ENCODE assay signal across 16 cellular contexts in genomic region chr1:235069171-235069570, GRCh38. TPM values are rescaled to one million over a fixed set of nuclear protein-coding genes. Genes with fewer than 3 reads are reported as not detected.
A peak's percentile ranks its signal among the peaks of the same experiment; 100 is the strongest.
DNase-seq lines count a peak whose midpoint lies in the region; ATAC-seq and TF ChIP-seq lines count a peak whose summit lies in the region.
"Had no signal": no experiment of that assay in that cellular context is flagged by ENCODE, and none has a peak within 500 bp of the region (broad histone marks: within the 10 kb centered on the region; RNA-seq: fewer than 3 reads in every experiment).

No MANE protein-coding gene starts in this region.

- no peak for TF ChIP-seq CTCF in right atrium auricular region (IDR thresholded peaks at IDR 0.05)
- TF ChIP-seq CTCF in upper lobe of right lung (IDR thresholded peaks at IDR 0.05) = no peak

- DNase-seq in right atrium auricular region (ENCODE audit: low spot score) = no peak
- DNase-seq in left cardiac atrium = no peak
- no peak for DNase-seq in upper lobe of right lung
- no peak for DNase-seq in SW480 (ENCODE audit: low spot score)
- no peak for DNase-seq in kidney glomerular epithelial cell (lab: John Stamatoyannopoulos, UW)
- no peak for DNase-seq in epidermal melanocyte (ENCODE audit: insufficient read length, low spot score)
- DNase-seq: activated CD8-positive, alpha-beta memory T cell treated with anti-CD3 and anti-CD28 coated beads, Interleukin-2, amount 10 ng/mL, durations not matched to agents 7 days and 5 days; left colon; natural killer cell; NCI-H1048; NCI-H226; retina; stimulated activated naive B cell treated with anti-CD40 and anti-IgM and Interleukin-4, amounts not matched to agents 10 μg/mL and 1 μg/mL and 100 μg/mL, for 72 hours had no signal

- H3K27ac ChIP-seq in right atrium auricular region (peak overlapping the region; percentile 48 to 64), duodenal mucosa (ENCODE audit: low read depth, low read length) (peak overlapping the region; percentile 65), muscle layer of duodenum (ENCODE audit: low read length) (peak overlapping the region; percentile 60), upper lobe of right lung (peak overlapping the region; percentile 70)

- H3K4me1 ChIP-seq in right atrium auricular region (peaks cover 0 to 55% of the 10 kb centered on the region in 2 donors), duodenal mucosa (ENCODE audit: control insufficient read depth in 1 of 2, insufficient read depth in 2 of 2, low read length in 2 of 2) (peaks cover 42 to 46% of the 10 kb centered on the region in 2 donors), muscle layer of duodenum (ENCODE audit: control insufficient read depth in 1 of 2, insufficient read depth in 2 of 2, low read length in 2 of 2) (peaks cover 15 to 27% of the 10 kb centered on the region in 2 donors), upper lobe of right lung (peaks cover 37% of the 10 kb centered on the region)

- H3K4me3 ChIP-seq in right atrium auricular region (no peak overlapping the region), duodenal mucosa (ENCODE audit: low read depth in 1 of 2, low read length in 2 of 2) (no peak overlapping the region), muscle layer of duodenum (ENCODE audit: low read depth in 1 of 2, low read length in 2 of 2) (no peak overlapping the region), upper lobe of right lung (no peak overlapping the region)

- H3K9me3 ChIP-seq in right atrium auricular region = no peaks in the 10 kb centered on the region
- H3K9me3 ChIP-seq in duodenal mucosa (ENCODE audit: control insufficient read depth in 1 of 2, low read length in 2 of 2) = no peaks in the 10 kb centered on the region
- no peaks in the 10 kb centered on the region for H3K9me3 ChIP-seq in muscle layer of duodenum (ENCODE audit: control insufficient read depth in 1 of 2, low read length in 2 of 2)
- H3K9me3 ChIP-seq in upper lobe of right lung = no peaks in the 10 kb centered on the region

- no peak for ATAC-seq in left cardiac atrium
- ATAC-seq in upper lobe of right lung = no peak
- ATAC-seq: activated CD4-positive, CD25-positive, alpha-beta regulatory T cell treated with anti-CD3 and anti-CD28 coated beads, Interleukin-2, amount 50 U/mL, for 24 hours; activated CD8-positive, alpha-beta memory T cell treated with anti-CD3 and anti-CD28 coated beads, Interleukin-2, amount 10 ng/mL, durations not matched to agents 7 days and 5 days; natural killer cell; stimulated activated naive B cell treated with anti-CD40 and anti-IgM and Interleukin-4, amounts not matched to agents 10 μg/mL and 1 μg/mL and 100 μg/mL, for 72 hours had no signal

- peak overlapping the region in 1 of 2 donors; percentile 68 for H3K9ac ChIP-seq in duodenal mucosa (ENCODE audit: low read depth in 1 of 2, low read length in 2 of 2)

- H3K36me3 ChIP-seq in right atrium auricular region (no peaks in the 10 kb centered on the region), duodenal mucosa (ENCODE audit: control insufficient read depth in 1 of 2, insufficient read depth in 2 of 2, low read length in 2 of 2) (no peaks in the 10 kb centered on the region), muscle layer of duodenum (ENCODE audit: control insufficient read depth in 1 of 2, insufficient read depth in 2 of 2, low read length in 2 of 2) (no peaks in the 10 kb centered on the region), upper lobe of right lung (no peaks in the 10 kb centered on the region)

- H3K27me3 ChIP-seq in right atrium auricular region (no peaks in the 10 kb centered on the region), duodenal mucosa (ENCODE audit: control insufficient read depth in 1 of 2, insufficient read depth in 2 of 2, low read length in 2 of 2) (no peaks in the 10 kb centered on the region), muscle layer of duodenum (ENCODE audit: low read depth, low read length) (no peaks in the 10 kb centered on the region), upper lobe of right lung (no peaks in the 10 kb centered on the region)

- intact Hi-C loops in left cardiac atrium (cut with DNase I) (no loop called here), upper lobe of right lung (cut with DNase I) (loop anchor here (10.0 kb wide), 1 partner anchor 74 kb away; no protein-coding TSS in a partner anchor)

RNA-seq across cellular contexts. Expression of gene TOMM20, which starts 59.5 kb away (rescaled TPM):
- total RNA-seq in right atrium auricular region = 10 to 100 TPM; 70.2 to 83.5 TPM
- total RNA-seq in left cardiac atrium = 10 to 100 TPM; 69.3 to 95.7 TPM
- 87.4 TPM for total RNA-seq in upper lobe of right lung
